In genomic region chr10:109911903-109912302, GRCh38 we compare ENCODE assay signal across 15 cellular contexts. TPM values are rescaled to one million over a fixed set of nuclear protein-coding genes. Genes with fewer than 3 reads are reported as not detected.
DNase-seq lines count a peak whose midpoint lies in the region; ATAC-seq, FAIRE-seq and TF ChIP-seq lines count a peak whose summit lies in the region.
"Had no signal": no experiment of that assay in that cellular context is flagged by ENCODE, and none has a peak within 500 bp of the region (broad histone marks: within the 10 kb centered on the region; RNA-seq: fewer than 3 reads in every experiment).

No MANE protein-coding gene starts in this region.

- H2AFZ ChIP-seq in HepG2 (ENCODE audit: low read length) (no peak overlapping the region), keratinocyte (ENCODE audit: control insufficient read depth, low read length) (no peak overlapping the region)

- H3K4me2 ChIP-seq in HepG2 (ENCODE audit: low read depth, low read length) (no peak overlapping the region), keratinocyte (ENCODE audit: control insufficient read depth, extremely low read depth, insufficient read depth, low read depth, low read length) (peak overlapping the region; percentile 72)

- WGBS in HepG2 (ENCODE audit: low lambda C conversion rate): 96% methylated on average over 3 of the region's 3 CpGs
- 81% methylated on average over 3 of the region's 3 CpGs for WGBS in right lobe of liver (ENCODE audit: insufficient coverage, low coverage, low lambda C conversion rate, missing lambda C conversion rate)

- no TSS peak for BruUV-seq in HepG2 (replicated peaks; lab: Mats Ljungman, UMichigan)

- H3K4me3 ChIP-seq in HepG2 (replicated peaks in 1 of 3; ENCODE audit: insufficient read depth in 1 of 3, low read depth in 2 of 3, low read length in 3 of 3) (no peak overlapping the region), right lobe of liver (no peak overlapping the region), keratinocyte (ENCODE audit: control insufficient read depth in 2 of 3, extremely low read depth in 1 of 3, insufficient read depth in 2 of 3, low read depth in 1 of 3, low read length in 3 of 3) (no peak overlapping the region)
- H3K4me3 ChIP-seq: adrenal gland, tibial nerve had no signal

- TF ChIP-seq EP300 in HepG2 (IDR thresholded peaks at IDR 0.05; ENCODE audit: low read depth in 2 of 2, low read length in 2 of 2): no peak
- TF ChIP-seq EP300 in HepG2 (CRISPR knock-in tag; IDR thresholded peaks at IDR 0.05; ENCODE audit: borderline replicate concordance): no peak

- no peak overlapping the region for H3K9ac ChIP-seq in HepG2 (ENCODE audit: insufficient read depth, low read depth, low read length)
- no peak overlapping the region for H3K9ac ChIP-seq in keratinocyte (ENCODE audit: control insufficient read depth, extremely low read depth, insufficient read depth, low read length)

- DNase-seq in HepG2 (ENCODE audit: low spot score) (no peak), right lobe of liver (no peak), keratinocyte (ENCODE audit: low read depth, low spot score) (no peak), DMS 273 (lab: John Stamatoyannopoulos, UW; ENCODE audit: unreplicated experiment) (no peak)
- no peak for DNase-seq in activated CD8-positive, alpha-beta T cell treated with anti-CD3 and anti-CD28 coated beads for 36 hours
- DNase-seq: adrenal gland, mesendoderm, NCI-H510A treated with DMSO at 0.1 percent for 48 hours, pancreas, T1000 had no signal

- H3K27me3 Mint-ChIP-seq in activated CD8-positive, alpha-beta T cell treated with anti-CD3 and anti-CD28 coated beads for 36 hours: no peaks in the 10 kb centered on the region
- H3K27me3 Mint-ChIP-seq: dendritic cell treated with granulocyte-macrophage colony-stimulating factor and Interleukin-4, amounts not matched to agents 40 ng/mL and 50 ng/mL, for 4 days had no signal

- no peak overlapping the region for H3K27ac ChIP-seq in HepG2 (ENCODE audit: extremely low read length, insufficient read depth, low read length)
- H3K27ac ChIP-seq in right lobe of liver: no peak overlapping the region
- peak overlapping the region; percentile 93 for H3K27ac ChIP-seq in keratinocyte (ENCODE audit: control insufficient read depth, insufficient read depth, low read length)
- H3K27ac ChIP-seq: adrenal gland, tibial nerve had no signal

- no peak for FAIRE-seq in HepG2 (lab: Jason Lieb, UNC)
- no peak for FAIRE-seq in keratinocyte (lab: Jason Lieb, UNC)

- CTCF ChIA-PET in HepG2 (lab: Yijun Ruan, JAX; ENCODE audit: low intra/inter-chr PET ratio, low total read pairs): no interaction called here
- CTCF ChIA-PET in activated CD8-positive, alpha-beta T cell treated with anti-CD3 and anti-CD28 coated beads for 36 hours (lab: Charles Lee): interaction anchor here (0.9 to 6.4 kb wide), 4 partner anchors 9 to 96 kb away, joined by 3 to 41 read pairs (median 6); partner anchors contain the start of gene ADD3

- no peaks in the 10 kb centered on the region for H4K20me1 ChIP-seq in HepG2 (ENCODE audit: insufficient read depth, low read length)
- no peaks in the 10 kb centered on the region for H4K20me1 ChIP-seq in keratinocyte (ENCODE audit: control insufficient read depth, extremely low read depth, insufficient read depth, low read length)

- H3K4me1 ChIP-seq in HepG2 (ENCODE audit: insufficient read depth, low read length) (peaks cover 21% of the 10 kb centered on the region), right lobe of liver (peaks cover 0 to 12% (median 4%) of the 10 kb centered on the region in 4 donors), keratinocyte (ENCODE audit: control insufficient read depth, extremely low read depth, insufficient read depth, low read length) (peaks cover 49% of the 10 kb centered on the region)

- peaks cover 3% of the 10 kb centered on the region for H3K9me1 ChIP-seq in keratinocyte (ENCODE audit: control insufficient read depth, extremely low read depth, insufficient read depth, low read length)

- no peak for TF ChIP-seq RAD21 in HepG2 (CRISPR knock-in tag; IDR thresholded peaks at IDR 0.05)

- intact Hi-C loops in HepG2 (cut with micrococcal nuclease; ENCODE audit: unreplicated experiment): no loop called here
- intact Hi-C loops in right lobe of liver (cut with DNase I): no loop called here
- intact Hi-C loops in activated CD8-positive, alpha-beta T cell treated with anti-CD3 and anti-CD28 coated beads for 36 hours (cut with micrococcal nuclease): no loop called here

- no peaks in the 10 kb centered on the region for H3K9me3 Mint-ChIP-seq in activated CD8-positive, alpha-beta T cell treated with anti-CD3 and anti-CD28 coated beads for 36 hours
- H3K9me3 Mint-ChIP-seq: dendritic cell treated with granulocyte-macrophage colony-stimulating factor and Interleukin-4, amounts not matched to agents 40 ng/mL and 50 ng/mL, for 4 days had no signal

- in situ Hi-C loops in HepG2 (cut with HindIII; ENCODE audit: extremely low pct_ligation_motif_present, low pct_unique_long_range_greater_than_20kb): no loop called here

- H3K36me3 ChIP-seq in HepG2 (replicated peaks in 1 of 2; ENCODE audit: control insufficient read depth in 1 of 2, insufficient read depth in 2 of 2, low read length in 2 of 2): peaks cover 5 to 16% of the 10 kb centered on the region in 2 experiments; a peak in 4 of 5 replicates
- H3K36me3 ChIP-seq in right lobe of liver: peaks cover 0 to 11% (median 3%) of the 10 kb centered on the region in 4 donors
- H3K36me3 ChIP-seq in keratinocyte (ENCODE audit: control insufficient read depth in 2 of 2, extremely low read depth in 1 of 2, insufficient read depth in 2 of 2, low read length in 2 of 2): peaks cover 12 to 17% of the 10 kb centered on the region in 2 experiments

- no peaks in the 10 kb centered on the region for H3K27me3 ChIP-seq in HepG2 (ENCODE audit: control insufficient read depth in 1 of 2, insufficient read depth in 2 of 2, low read length in 2 of 2)
- no peaks in the 10 kb centered on the region for H3K27me3 ChIP-seq in right lobe of liver
- H3K27me3 ChIP-seq in keratinocyte (ENCODE audit: control insufficient read depth, extremely low read depth, insufficient read depth, low read length): no peaks in the 10 kb centered on the region
- H3K27me3 ChIP-seq: adrenal gland, pancreas, tibial nerve had no signal

- H3K79me2 ChIP-seq in HepG2 (ENCODE audit: insufficient read depth, low read length) (peaks cover 2% of the 10 kb centered on the region), keratinocyte (ENCODE audit: control insufficient read depth, insufficient read depth, low read length) (peaks cover 36% of the 10 kb centered on the region)

- TF ChIP-seq POLR2A in HepG2 (IDR thresholded peaks at IDR 0.05; ENCODE audit: insufficient read depth in 1 of 2, low read depth in 2 of 2, low read length in 2 of 2): no peak
- no peak for TF ChIP-seq POLR2A in right lobe of liver (IDR thresholded peaks at IDR 0.05)

- POLR2A ChIA-PET in HepG2 (lab: Yijun Ruan, JAX): no interaction called here
- POLR2A ChIA-PET in activated CD8-positive, alpha-beta T cell treated with anti-CD3 and anti-CD28 coated beads for 36 hours (lab: Charles Lee): interaction anchor here (0.6 to 1.5 kb wide), 2 partner anchors 22 to 280 kb away, joined by 3 to 4 read pairs; no protein-coding TSS in a partner anchor

- peaks cover 68% of the 10 kb centered on the region for H3K4me1 Mint-ChIP-seq in activated CD8-positive, alpha-beta T cell treated with anti-CD3 and anti-CD28 coated beads for 36 hours (ENCODE audit: low read depth)

- dilution Hi-C loops in keratinocyte (cut with MboI; ENCODE audit: extremely low pct_ligation_motif_present, low sequenced_read_pairs): no loop called here

- H3K4me3 Mint-ChIP-seq in activated CD8-positive, alpha-beta T cell treated with anti-CD3 and anti-CD28 coated beads for 36 hours: no peak overlapping the region
- H3K4me3 Mint-ChIP-seq: dendritic cell treated with granulocyte-macrophage colony-stimulating factor and Interleukin-4, amounts not matched to agents 40 ng/mL and 50 ng/mL, for 4 days had no signal

- H3K36me3 Mint-ChIP-seq in activated CD8-positive, alpha-beta T cell treated with anti-CD3 and anti-CD28 coated beads for 36 hours (ENCODE audit: low read depth): peaks cover 67% of the 10 kb centered on the region

- ATAC-seq in HepG2: no peak
- no peak for ATAC-seq in right lobe of liver
- no peak for ATAC-seq in activated CD8-positive, alpha-beta T cell treated with anti-CD3 and anti-CD28 coated beads for 36 hours
- no peak for ATAC-seq in GM19452 (IDR thresholded peaks at IDR 0.05; ENCODE audit: unreplicated experiment)
- ATAC-seq in GM18858 (IDR thresholded peaks at IDR 0.05; ENCODE audit: unreplicated experiment): no peak
- no peak for ATAC-seq in HG03196 (IDR thresholded peaks at IDR 0.05; ENCODE audit: unreplicated experiment)
- ATAC-seq: pancreas had no signal

- TF ChIP-seq CTCF in HepG2 (CRISPR knock-in tag; IDR thresholded peaks at IDR 0.05) (no peak), right lobe of liver (IDR thresholded peaks at IDR 0.05) (no peak), keratinocyte (optimal IDR thresholded peaks at IDR 0.05 in 1 of 3, IDR thresholded peaks at IDR 0.05 in 1 of 3, conservative IDR thresholded peaks at IDR 0.05 in 1 of 3; ENCODE audit: extremely low read depth in 1 of 3, insufficient read depth in 2 of 3, low read length in 3 of 3) (no peak)
- no peak for TF ChIP-seq CTCF in activated CD8-positive, alpha-beta T cell treated with anti-CD3 and anti-CD28 coated beads for 36 hours (IDR thresholded peaks at IDR 0.05)

- peak overlapping the region; percentile 37 for H3K27ac Mint-ChIP-seq in activated CD8-positive, alpha-beta T cell treated with anti-CD3 and anti-CD28 coated beads for 36 hours
- H3K27ac Mint-ChIP-seq: dendritic cell treated with granulocyte-macrophage colony-stimulating factor and Interleukin-4, amounts not matched to agents 40 ng/mL and 50 ng/mL, for 4 days had no signal

- H3K9me3 ChIP-seq in HepG2 (ENCODE audit: low read length) (no peaks in the 10 kb centered on the region), right lobe of liver (no peaks in the 10 kb centered on the region), keratinocyte (ENCODE audit: control insufficient read depth, low read depth, low read length) (no peaks in the 10 kb centered on the region)
- H3K9me3 ChIP-seq: adrenal gland, pancreas, tibial nerve had no signal

RNA-seq across cellular contexts. Expression of gene XPNPEP1, which starts 11.4 kb away (rescaled TPM):
- total RNA-seq in HepG2 (2016; rRNA removed; fragmentation: Illumina TruSeq; extraction: Trizol): 28.4 and 30.3 TPM in 2 replicates
- 4.1 and 5.8 TPM in 2 replicates for total RNA-seq in HepG2 (2016; cell fraction: cytosol; rRNA removed; fragmentation: Illumina TruSeq; extraction: Trizol; ENCODE audit: low read depth)
- 29.5 and 30.7 TPM in 2 replicates for total RNA-seq in HepG2 (2016; cell fraction: insoluble cytoplasmic fraction; rRNA removed; fragmentation: Illumina TruSeq; extraction: Trizol)
- total RNA-seq in HepG2 (2016; cell fraction: membrane; rRNA removed; fragmentation: Illumina TruSeq; extraction: Trizol): 12.3 and 13.8 TPM in 2 replicates
- total RNA-seq in HepG2 (2016; cell fraction: nucleus; rRNA removed; fragmentation: Illumina TruSeq; extraction: Trizol): 39.8 and 40.1 TPM in 2 replicates
- 55.5 and 76.1 TPM in 2 replicates for polyA plus RNA-seq in HepG2 (2011; rRNA removed)
- 65.7 and 89.1 TPM in 2 replicates for polyA plus RNA-seq in HepG2 (2011; cell fraction: cytosol; rRNA removed)
- 262 and 282 TPM in 2 replicates for polyA plus RNA-seq in HepG2 (2011; cell fraction: nucleus; rRNA removed)
- 18.0 and 24.0 TPM in 2 replicates for polyA plus RNA-seq in HepG2 (2012)
- 2.7 and 2.8 TPM in 2 replicates for polyA plus RNA-seq in HepG2 (2016; cell fraction: cytosol; fragmentation: Illumina TruSeq; extraction: Trizol; ENCODE audit: low read depth)
- polyA plus RNA-seq in HepG2 (2016; cell fraction: insoluble cytoplasmic fraction; fragmentation: Illumina TruSeq; extraction: Trizol; ENCODE audit: low read depth): 25.0 and 28.1 TPM in 2 replicates
- 6.2 and 7.9 TPM in 2 replicates for polyA plus RNA-seq in HepG2 (2016; cell fraction: membrane; fragmentation: Illumina TruSeq; extraction: Trizol; ENCODE audit: low read depth)
- polyA plus RNA-seq in HepG2 (2016; cell fraction: nucleus; fragmentation: Illumina TruSeq; extraction: Trizol; ENCODE audit: insufficient read depth, low read depth): 37.8 and 41.4 TPM in 2 replicates
- 225 and 394 TPM in 2 replicates for polyA minus RNA-seq in HepG2 (2011; rRNA and poly(A)+ RNA removed; ENCODE audit: low replicate concordance)
- 40.2 and 54.6 TPM in 2 replicates for polyA minus RNA-seq in HepG2 (2011; cell fraction: cytosol; rRNA and poly(A)+ RNA removed)
- 110 and 137 TPM in 2 replicates for polyA minus RNA-seq in HepG2 (2011; cell fraction: nucleus; rRNA and poly(A)+ RNA removed)
- total RNA-seq in right lobe of liver: 10 to 100 TPM; 13.9 to 57.8 (median 29.4) TPM
- total RNA-seq in activated CD8-positive, alpha-beta T cell treated with anti-CD3 and anti-CD28 coated beads for 36 hours: 10 to 100 TPM; 96.5 to 97.0 TPM
- polyA plus RNA-seq in keratinocyte: 96.2 to 171 TPM (median 154 TPM) in 3 replicates
- 63.0 TPM for polyA plus RNA-seq in keratinocyte (2011; ENCODE audit: low read depth)
- 193 and 194 TPM in 2 replicates for polyA plus RNA-seq in keratinocyte (2011; cell fraction: cytosol; rRNA removed)
- polyA plus RNA-seq in keratinocyte (2011; cell fraction: nucleus; rRNA removed): 258 and 305 TPM in 2 replicates
- 43.2 and 52.6 TPM in 2 replicates for polyA plus RNA-seq in keratinocyte (2012; ENCODE audit: low replicate concordance)
- 304 to 419 TPM (median 412 TPM) in 3 replicates for polyA minus RNA-seq in keratinocyte
- polyA minus RNA-seq in keratinocyte (2011; cell fraction: cytosol; rRNA and poly(A)+ RNA removed): 164 TPM
- polyA minus RNA-seq in keratinocyte (2011; cell fraction: nucleus; rRNA and poly(A)+ RNA removed): 134 and 140 TPM in 2 replicates
